20 cellular contexts compared by ENCODE assay signal in genomic region chr2:142562900-142563299, GRCh38.
DNase-seq lines count a peak whose midpoint lies in the region; ATAC-seq, FAIRE-seq and TF ChIP-seq lines count a peak whose summit lies in the region.
"Had no signal": no experiment of that assay in that cellular context is flagged by ENCODE, and none has a peak within 500 bp of the region (broad histone marks: within the 10 kb centered on the region; RNA-seq: fewer than 3 reads in every experiment).

No MANE protein-coding gene starts in this region.

- peak overlapping the region; percentile 92 for H4K91ac ChIP-seq in neuronal stem cell (ENCODE audit: low read depth, low read length, poor library complexity)

- CTCF ChIA-PET in HepG2 (lab: Yijun Ruan, JAX; ENCODE audit: low intra/inter-chr PET ratio, low total read pairs): no interaction called here

- no peaks in the 10 kb centered on the region for H3K4me1 Mint-ChIP-seq in stimulated activated memory B cell treated with anti-CD40 and anti-IgM and Interleukin-4, amounts not matched to agents 10 μg/mL and 1 μg/mL and 100 μg/mL, for 72 hours
- H3K4me1 Mint-ChIP-seq: B cell, IgD-negative memory B cell had no signal

- H3K27me3 Mint-ChIP-seq in stimulated activated memory B cell treated with anti-CD40 and anti-IgM and Interleukin-4, amounts not matched to agents 10 μg/mL and 1 μg/mL and 100 μg/mL, for 72 hours: no peaks in the 10 kb centered on the region
- H3K27me3 Mint-ChIP-seq: IgD-negative memory B cell had no signal

- H4K8ac ChIP-seq in neuronal stem cell (ENCODE audit: low read depth, low read length): no peak overlapping the region

- no peak overlapping the region for H3K4me3 Mint-ChIP-seq in stimulated activated memory B cell treated with anti-CD40 and anti-IgM and Interleukin-4, amounts not matched to agents 10 μg/mL and 1 μg/mL and 100 μg/mL, for 72 hours
- H3K4me3 Mint-ChIP-seq: B cell; CD8-positive, alpha-beta T cell; IgD-negative memory B cell had no signal

- H3K9me3 ChIP-seq in HepG2 (ENCODE audit: low read length) (no peaks in the 10 kb centered on the region), right lobe of liver (no peaks in the 10 kb centered on the region), neuronal stem cell (replicated peaks in 1 of 2; ENCODE audit: control insufficient read depth in 2 of 2, insufficient read depth in 1 of 2, low read depth in 1 of 2, low read length in 2 of 2) (no peaks in the 10 kb centered on the region)

- FAIRE-seq in HepG2 (lab: Jason Lieb, UNC): no peak
- FAIRE-seq: GM12878, GM19239, HTR-8/SVneo had no signal

- H2AFZ ChIP-seq in HepG2 (ENCODE audit: low read length): no peak overlapping the region
- no peak overlapping the region for H2AFZ ChIP-seq in neuronal stem cell (ENCODE audit: low read length)
- H2AFZ ChIP-seq: GM23248 had no signal

- peak overlapping the region; percentile 66 for H3K18ac ChIP-seq in neuronal stem cell (ENCODE audit: low read length)

- POLR2A ChIA-PET in HepG2 (lab: Yijun Ruan, JAX): no interaction called here

- H3K4me1 ChIP-seq in HepG2 (ENCODE audit: insufficient read depth, low read length): no peaks in the 10 kb centered on the region
- no peaks in the 10 kb centered on the region for H3K4me1 ChIP-seq in right lobe of liver
- no peaks in the 10 kb centered on the region for H3K4me1 ChIP-seq in neuronal stem cell (ENCODE audit: control insufficient read depth in 2 of 2, insufficient read depth in 1 of 2, low read depth in 1 of 2, low read length in 2 of 2)
- H3K4me1 ChIP-seq: BLaER1 treated with 17β-estradiol and CSF1 and Interleukin-3, amounts not matched to agents 10 nM and 100 nM had no signal

- TF ChIP-seq RAD21 in HepG2 (CRISPR knock-in tag; IDR thresholded peaks at IDR 0.05): no peak

- H3K14ac ChIP-seq in neuronal stem cell (ENCODE audit: low read length): peak overlapping the region; percentile 91

- no peak overlapping the region for H3K4ac ChIP-seq in neuronal stem cell (ENCODE audit: low read length)

- H2BK12ac ChIP-seq in neuronal stem cell (ENCODE audit: low read length): peak overlapping the region; percentile 31

- TF ChIP-seq POLR2A in HepG2 (IDR thresholded peaks at IDR 0.05; ENCODE audit: insufficient read depth in 1 of 2, low read depth in 2 of 2, low read length in 2 of 2) (no peak), right lobe of liver (IDR thresholded peaks at IDR 0.05) (no peak)

- ATAC-seq in HepG2: peak; percentile 55
- no peak for ATAC-seq in right lobe of liver
- peak; percentile 57 for ATAC-seq in stimulated activated memory B cell treated with anti-CD40 and anti-IgM and Interleukin-4, amounts not matched to agents 10 μg/mL and 1 μg/mL and 100 μg/mL, for 72 hours
- ATAC-seq in HG02571 (IDR thresholded peaks at IDR 0.05; ENCODE audit: unreplicated experiment): no peak
- ATAC-seq in GM19351 (IDR thresholded peaks at IDR 0.05; ENCODE audit: unreplicated experiment): no peak
- ATAC-seq: CD8-positive, alpha-beta T cell; GM12878 had no signal

- no peak overlapping the region for H2AK5ac ChIP-seq in neuronal stem cell (ENCODE audit: low read depth, low read length)

- no peaks in the 10 kb centered on the region for H4K20me1 ChIP-seq in HepG2 (ENCODE audit: insufficient read depth, low read length)
- H4K20me1 ChIP-seq: BLaER1 treated with 17β-estradiol and CSF1 and Interleukin-3, amounts not matched to agents 10 nM and 100 nM had no signal

- TF ChIP-seq CTCF in HepG2 (CRISPR knock-in tag; IDR thresholded peaks at IDR 0.05): no peak
- TF ChIP-seq CTCF in right lobe of liver (IDR thresholded peaks at IDR 0.05): no peak

- H2BK15ac ChIP-seq in neuronal stem cell (ENCODE audit: low read length): no peak overlapping the region

- H3K23ac ChIP-seq in neuronal stem cell (ENCODE audit: low read depth, low read length, poor library complexity): peak overlapping the region; percentile 29

- no peaks in the 10 kb centered on the region for H3K36me3 Mint-ChIP-seq in stimulated activated memory B cell treated with anti-CD40 and anti-IgM and Interleukin-4, amounts not matched to agents 10 μg/mL and 1 μg/mL and 100 μg/mL, for 72 hours
- H3K36me3 Mint-ChIP-seq: CD8-positive, alpha-beta T cell; IgD-negative memory B cell had no signal

- H3K36me3 ChIP-seq in HepG2 (replicated peaks in 1 of 2; ENCODE audit: control insufficient read depth in 1 of 2, insufficient read depth in 2 of 2, low read length in 2 of 2) (no peaks in the 10 kb centered on the region), right lobe of liver (no peaks in the 10 kb centered on the region), neuronal stem cell (replicated peaks in 1 of 2; ENCODE audit: control insufficient read depth in 2 of 2, insufficient read depth in 2 of 2, low read length in 2 of 2) (no peaks in the 10 kb centered on the region)
- H3K36me3 ChIP-seq: BLaER1 treated with 17β-estradiol and CSF1 and Interleukin-3, amounts not matched to agents 10 nM and 100 nM had no signal

- no peaks in the 10 kb centered on the region for H3K9me3 Mint-ChIP-seq in stimulated activated memory B cell treated with anti-CD40 and anti-IgM and Interleukin-4, amounts not matched to agents 10 μg/mL and 1 μg/mL and 100 μg/mL, for 72 hours
- H3K9me3 Mint-ChIP-seq: IgD-negative memory B cell had no signal

- no peak for DNase-seq in HepG2 (ENCODE audit: low spot score)
- DNase-seq in right lobe of liver: no peak
- no peak for DNase-seq in neuronal stem cell (ENCODE audit: low spot score)
- no peak for DNase-seq in activated CD4-positive, alpha-beta T cell treated with anti-CD3 and anti-CD28 coated beads, Interleukin-2, amount 50 U/mL, for 1 hour
- no peak for DNase-seq in NCI-H1105 (lab: John Stamatoyannopoulos, UW)
- DNase-seq: 8988T; Calu3; CD8-positive, alpha-beta T cell; DMS79 treated with DMSO at 0.1 percent for 48 hours; GM23248; HCEC 1CT had no signal

- H3K27ac ChIP-seq in HepG2 (ENCODE audit: extremely low read length, insufficient read depth, low read length) (no peak overlapping the region), right lobe of liver (no peak overlapping the region), neuronal stem cell (replicated peaks; ENCODE audit: low read length) (no peak overlapping the region)
- H3K27ac ChIP-seq: BLaER1 treated with 17β-estradiol and CSF1 and Interleukin-3, amounts not matched to agents 10 nM and 100 nM; GM23248 had no signal

- intact Hi-C loops in HepG2 (cut with micrococcal nuclease; ENCODE audit: unreplicated experiment): no loop called here
- intact Hi-C loops in right lobe of liver (cut with DNase I): no loop called here

- no TSS peak for BruUV-seq in HepG2 (replicated peaks; lab: Mats Ljungman, UMichigan)

- H2BK5ac ChIP-seq in neuronal stem cell (ENCODE audit: low read length): no peak overlapping the region

- in situ Hi-C loops in HepG2 (cut with HindIII; ENCODE audit: extremely low pct_ligation_motif_present, low pct_unique_long_range_greater_than_20kb): no loop called here

- H3K79me1 ChIP-seq in neuronal stem cell (ENCODE audit: low read depth, low read length): no peaks in the 10 kb centered on the region

- WGBS in HepG2 (ENCODE audit: low lambda C conversion rate): 4% methylated on average over 4 of the region's 8 CpGs
- 86% methylated on average over 3 of the region's 8 CpGs for WGBS in right lobe of liver (ENCODE audit: insufficient coverage, low coverage, low lambda C conversion rate, missing lambda C conversion rate)
- no CpG with 5 or more reads among the region's 8 CpGs for WGBS in neuronal stem cell (ENCODE audit: extremely low coverage in 2 of 2, insufficient read length in 2 of 2, insufficient replicate concordance in 1 of 2), 2 donors

- H2BK120ac ChIP-seq in neuronal stem cell (ENCODE audit: low read depth, low read length): no peak overlapping the region

- H3K9ac ChIP-seq in HepG2 (ENCODE audit: insufficient read depth, low read depth, low read length) (no peak overlapping the region), neuronal stem cell (ENCODE audit: low read depth, low read length, poor library complexity) (no peak overlapping the region)
- H3K9ac ChIP-seq: BLaER1 treated with 17β-estradiol and CSF1 and Interleukin-3, amounts not matched to agents 10 nM and 100 nM; GM23248 had no signal

- H3K27ac Mint-ChIP-seq in stimulated activated memory B cell treated with anti-CD40 and anti-IgM and Interleukin-4, amounts not matched to agents 10 μg/mL and 1 μg/mL and 100 μg/mL, for 72 hours: no peak overlapping the region
- H3K27ac Mint-ChIP-seq: B cell; CD8-positive, alpha-beta T cell had no signal

- H3K79me2 ChIP-seq in HepG2 (ENCODE audit: insufficient read depth, low read length): no peaks in the 10 kb centered on the region

- H3K4me2 ChIP-seq in HepG2 (ENCODE audit: low read depth, low read length) (no peak overlapping the region), neuronal stem cell (ENCODE audit: insufficient read depth, low read length, poor library complexity, severe bottlenecking) (no peak overlapping the region)
- H3K4me2 ChIP-seq: BLaER1 treated with 17β-estradiol and CSF1 and Interleukin-3, amounts not matched to agents 10 nM and 100 nM had no signal

- H3K27me3 ChIP-seq in HepG2 (ENCODE audit: control insufficient read depth in 1 of 2, insufficient read depth in 2 of 2, low read length in 2 of 2) (no peaks in the 10 kb centered on the region), right lobe of liver (no peaks in the 10 kb centered on the region), neuronal stem cell (ENCODE audit: control insufficient read depth in 3 of 3, insufficient read depth in 3 of 3, low read depth in 1 of 3, low read length in 3 of 3) (no peaks in the 10 kb centered on the region)
- H3K27me3 ChIP-seq: BLaER1 treated with 17β-estradiol and CSF1 and Interleukin-3, amounts not matched to agents 10 nM and 100 nM had no signal

- H3K4me3 ChIP-seq in HepG2 (replicated peaks in 1 of 3; ENCODE audit: insufficient read depth in 1 of 3, low read depth in 2 of 3, low read length in 3 of 3) (no peak overlapping the region), right lobe of liver (no peak overlapping the region), neuronal stem cell (ENCODE audit: low read length in 2 of 2) (peak overlapping the region in 1 of 2 donors; percentile 32)
- H3K4me3 ChIP-seq: BLaER1 treated with 17β-estradiol and CSF1 and Interleukin-3, amounts not matched to agents 10 nM and 100 nM; GM12878; GM23248 had no signal

- TF ChIP-seq EP300 in HepG2 (IDR thresholded peaks at IDR 0.05; ENCODE audit: low read depth in 2 of 2, low read length in 2 of 2): no peak
- no peak for TF ChIP-seq EP300 in HepG2 (CRISPR knock-in tag; IDR thresholded peaks at IDR 0.05; ENCODE audit: borderline replicate concordance)

TF ChIP-seq in HepG2, 621 proteins besides CTCF, POLR2A, EP300 and RAD21 (continues in another document):
- TF ChIP-seq ZNF143 (CRISPR knock-in tag; IDR thresholded peaks at IDR 0.05) (no peak), ZNF558 (CRISPR knock-in tag; IDR thresholded peaks at IDR 0.05; ENCODE audit: borderline replicate concordance) (no peak), JUN (CRISPR knock-in tag; IDR thresholded peaks at IDR 0.05) (no peak), ZNF180 (CRISPR knock-in tag; IDR thresholded peaks at IDR 0.05; ENCODE audit: borderline replicate concordance, low read depth) (no peak), TRIM24 (CRISPR knock-in tag; IDR thresholded peaks at IDR 0.05) (no peak), ZNF251 (CRISPR knock-in tag; IDR thresholded peaks at IDR 0.05) (no peak), MBNL3 (CRISPR knock-in tag; conservative IDR thresholded peaks at IDR 0.05) (no peak), CHCHD3 (CRISPR knock-in tag; IDR thresholded peaks at IDR 0.05) (no peak), ZNF138 (CRISPR knock-in tag; IDR thresholded peaks at IDR 0.05; ENCODE audit: low read depth) (no peak)

Comparison
In these comparisons a context has a peak if more than half of its experiments do, and no peak if none do; other contexts are left out.
1. ATAC-seq: peak in HepG2 (single experiment) and stimulated activated memory B cell treated with anti-CD40 and anti-IgM and Interleukin-4, amounts not matched to agents 10 μg/mL and 1 μg/mL and 100 μg/mL, for 72 hours (single experiment); none in right lobe of liver (0 of 4), HG02571 (single experiment) and GM19351 (single experiment).